Comparison of ENCODE assay signal across 28 cellular contexts in genomic region chr2:145047554-145047953, GRCh38.
"Had no signal": no experiment of that assay in that cellular context is flagged by ENCODE, and none has a peak within 500 bp of the region (broad histone marks: within the 10 kb centered on the region; RNA-seq: fewer than 3 reads in every experiment).

No MANE protein-coding gene starts in this region.

- H3K27me3 ChIP-seq: adrenal gland, ascending aorta, body of pancreas, brain microvascular endothelial cell, breast epithelium, cardiac muscle cell had no signal

- H3K4me1 ChIP-seq: adrenal gland, ascending aorta, body of pancreas, breast epithelium had no signal

- H3K4me3 ChIP-seq: adrenal gland, ascending aorta, body of pancreas, breast epithelium, cardiac muscle cell had no signal

- H3K36me3 ChIP-seq: adrenal gland, ascending aorta, brain microvascular endothelial cell, breast epithelium, cardiac muscle cell had no signal

- DNase-seq: activated effector memory CD4-positive, alpha-beta T cell treated with anti-CD3 and anti-CD28 coated beads, Interleukin-2, amount 50 U/mL, for 16 hours; activated effector memory CD4-positive, alpha-beta T cell treated with Interleukin-2 at 50 U/mL for 16 hours; activated gamma-delta T cell; activated gamma-delta T cell treated with Interleukin-2 at 50 U/mL for 16 hours; activated naive CD4-positive, alpha-beta T cell; activated naive CD4-positive, alpha-beta T cell treated with anti-CD3 and anti-CD28 coated beads for 36 hours; activated naive CD4-positive, alpha-beta T cell treated with anti-CD3 and anti-CD28 coated beads, Interleukin-2, amount 10 ng/mL, durations not matched to agents 7 days and 5 days; activated naive CD4-positive, alpha-beta T cell treated with anti-CD3 and anti-CD28 coated beads, Interleukin-2, amount 50 U/mL, for 16 hours; activated naive CD4-positive, alpha-beta T cell treated with Interleukin-2 at 50 U/mL for 16 hours; activated naive CD8-positive, alpha-beta T cell treated with anti-CD3 and anti-CD28 coated beads for 36 hours; activated naive CD8-positive, alpha-beta T cell treated with anti-CD3 and anti-CD28 coated beads, Interleukin-2, amount 10 ng/mL, durations not matched to agents 7 days and 5 days; activated naive CD8-positive, alpha-beta T cell treated with anti-CD3 and anti-CD28 coated beads, Interleukin-2, amount 50 U/mL, for 24 hours; activated T-cell treated with anti-CD3 and anti-CD28 coated beads, Interleukin-2, amount 50 U/mL, for 24 hours; activated T-cell treated with anti-CD3 and anti-CD28 coated beads, Interleukin-2, amount 50 U/mL, for 4 hours; activated T-cell treated with anti-CD3 and anti-CD28 coated beads, Interleukin-2, amount 50 U/mL, for 48 hours; activated T-cell treated with anti-CD3 and anti-CD28 coated beads, Interleukin-2, amount 50 U/mL, for 72 hours; adrenal gland; amniotic stem cell; anterior cingulate cortex; aorta; body of pancreas; brain microvascular endothelial cell; caudate nucleus; central memory CD4-positive, alpha-beta T cell; cerebellar nuclear complex had no signal

- H3K27ac ChIP-seq: adrenal gland, ascending aorta, body of pancreas, brain microvascular endothelial cell, breast epithelium, cardiac muscle cell had no signal

- H3K9me3 ChIP-seq: adrenal gland, ascending aorta, body of pancreas, breast epithelium had no signal
